17 cellular contexts compared by ENCODE assay signal in the genomic region with DNA sequence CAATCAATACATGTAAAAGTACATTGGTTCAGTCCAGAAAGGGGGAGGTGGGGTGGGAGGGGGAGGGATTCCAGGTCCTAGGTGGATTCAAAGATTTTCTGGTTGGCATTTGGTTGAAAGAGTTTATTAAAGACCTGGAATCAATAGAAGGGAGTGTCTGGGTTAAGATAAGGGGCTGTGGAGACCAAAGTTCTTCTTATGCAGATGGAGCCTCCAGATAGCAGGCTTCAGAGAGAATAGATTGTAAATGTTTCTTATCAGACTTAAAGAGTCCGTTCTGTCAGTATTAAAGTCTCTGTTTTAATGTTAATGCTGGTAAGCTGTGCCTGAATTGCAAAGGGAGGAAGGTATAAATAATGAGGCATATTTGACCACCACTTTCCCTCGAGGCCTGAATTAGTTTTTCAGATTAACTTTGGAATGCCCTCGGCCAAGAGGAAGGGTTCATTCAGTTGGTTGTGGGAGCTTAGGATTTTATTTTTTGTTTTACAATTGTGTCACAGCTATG.
"Had no signal": no experiment of that assay in that cellular context is flagged by ENCODE, and none has a peak within 500 bp of the region (broad histone marks: within the 10 kb centered on the region; RNA-seq: fewer than 3 reads in every experiment).

No MANE protein-coding gene starts in this region.

- H3K27ac Mint-ChIP-seq: activated naive CD4-positive, alpha-beta T cell treated with anti-CD3 and anti-CD28 coated beads, Interleukin-2, amount 50 U/mL, for 24 hours; dendritic cell treated with granulocyte-macrophage colony-stimulating factor and Interleukin-4, amounts not matched to agents 40 ng/mL and 50 ng/mL, for 4 days; stimulated activated memory B cell treated with anti-CD40 and anti-IgM and Interleukin-4, amounts not matched to agents 10 μg/mL and 1 μg/mL and 100 μg/mL, for 72 hours; T-helper 1 cell treated with Interleukin-12 subunit alpha and Interleukin-12 subunit beta and Interleukin-4 antibody, amounts not matched to agents 30 μg/mL and 1 μg/mL, for 36 hours; type B pancreatic cell had no signal

- DNase-seq: activated CD4-positive, alpha-beta T cell treated with anti-CD3 and anti-CD28 coated beads, Interleukin-2, amount 50 U/mL, for 4 hours; activated CD4-positive, CD25-positive, alpha-beta regulatory T cell treated with anti-CD3 and anti-CD28 coated beads, Interleukin-2, amount 50 U/mL, for 72 hours; activated effector memory CD4-positive, alpha-beta T cell treated with Interleukin-2 at 50 U/mL for 16 hours; activated T-cell treated with anti-CD3 and anti-CD28 coated beads, Interleukin-2, amount 50 U/mL, for 1 hour; amniotic stem cell; body of pancreas; mammary epithelial cell; posterior cingulate gyrus; right cardiac atrium; stimulated activated CD4-positive, alpha-beta T cell treated with anti-CD3 and anti-CD28 coated beads, Interleukin-1b, Interleukin-23, amount 100 ng/mL, for 48 hours had no signal

- FAIRE-seq: TTC549 had no signal

- ATAC-seq: body of pancreas; right cardiac atrium; stimulated activated memory B cell treated with anti-CD40 and anti-IgM and Interleukin-4, amounts not matched to agents 10 μg/mL and 1 μg/mL and 100 μg/mL, for 72 hours had no signal

- H3K27me3 ChIP-seq: body of pancreas, neutrophil had no signal

- H3K4me3 Mint-ChIP-seq: activated naive CD4-positive, alpha-beta T cell treated with anti-CD3 and anti-CD28 coated beads, Interleukin-2, amount 50 U/mL, for 24 hours; dendritic cell treated with granulocyte-macrophage colony-stimulating factor and Interleukin-4, amounts not matched to agents 40 ng/mL and 50 ng/mL, for 4 days; stimulated activated memory B cell treated with anti-CD40 and anti-IgM and Interleukin-4, amounts not matched to agents 10 μg/mL and 1 μg/mL and 100 μg/mL, for 72 hours; T-helper 1 cell treated with Interleukin-12 subunit alpha and Interleukin-12 subunit beta and Interleukin-4 antibody, amounts not matched to agents 30 μg/mL and 1 μg/mL, for 36 hours; type B pancreatic cell had no signal

- H3K4me3 ChIP-seq: body of pancreas had no signal

- H3K27me3 Mint-ChIP-seq: dendritic cell treated with granulocyte-macrophage colony-stimulating factor and Interleukin-4, amounts not matched to agents 40 ng/mL and 50 ng/mL, for 4 days; type B pancreatic cell had no signal

- H3K36me3 ChIP-seq: neutrophil had no signal

- H3K36me3 Mint-ChIP-seq: activated naive CD4-positive, alpha-beta T cell treated with anti-CD3 and anti-CD28 coated beads, Interleukin-2, amount 50 U/mL, for 24 hours; stimulated activated memory B cell treated with anti-CD40 and anti-IgM and Interleukin-4, amounts not matched to agents 10 μg/mL and 1 μg/mL and 100 μg/mL, for 72 hours had no signal

- H3K4me1 ChIP-seq: body of pancreas had no signal

- H3K9me3 Mint-ChIP-seq: activated naive CD4-positive, alpha-beta T cell treated with anti-CD3 and anti-CD28 coated beads, Interleukin-2, amount 50 U/mL, for 24 hours; dendritic cell treated with granulocyte-macrophage colony-stimulating factor and Interleukin-4, amounts not matched to agents 40 ng/mL and 50 ng/mL, for 4 days; stimulated activated memory B cell treated with anti-CD40 and anti-IgM and Interleukin-4, amounts not matched to agents 10 μg/mL and 1 μg/mL and 100 μg/mL, for 72 hours; T-helper 1 cell treated with Interleukin-12 subunit alpha and Interleukin-12 subunit beta and Interleukin-4 antibody, amounts not matched to agents 30 μg/mL and 1 μg/mL, for 36 hours; type B pancreatic cell had no signal

- H3K4me1 Mint-ChIP-seq: activated naive CD4-positive, alpha-beta T cell treated with anti-CD3 and anti-CD28 coated beads, Interleukin-2, amount 50 U/mL, for 24 hours; stimulated activated memory B cell treated with anti-CD40 and anti-IgM and Interleukin-4, amounts not matched to agents 10 μg/mL and 1 μg/mL and 100 μg/mL, for 72 hours had no signal

- H3K27ac ChIP-seq: body of pancreas, neutrophil had no signal

- H3K9me3 ChIP-seq: body of pancreas, neutrophil had no signal
